Comparison of ENCODE assay signal across 8 cellular contexts in genomic region chr5:138725885-138726457, GRCh38. TPM values are rescaled to one million over a fixed set of nuclear protein-coding genes. Genes with fewer than 3 reads are reported as not detected.
DNase-seq lines count a peak whose midpoint lies in the region; ATAC-seq and TF ChIP-seq lines count a peak whose summit lies in the region.
"Had no signal": no experiment of that assay in that cellular context is flagged by ENCODE, and none has a peak within 500 bp of the region (broad histone marks: within the 10 kb centered on the region; RNA-seq: fewer than 3 reads in every experiment).

No MANE protein-coding gene starts in this region.

- H3K9me3 Mint-ChIP-seq in activated CD8-positive, alpha-beta T cell treated with anti-CD3 and anti-CD28 coated beads for 36 hours, result no peaks in the 10 kb centered on the region

- TSS peak; percentile 98 for BruUV-seq in PC-9 (replicated peaks; lab: Mats Ljungman, UMichigan)

- H3K4me1 Mint-ChIP-seq in activated CD8-positive, alpha-beta T cell treated with anti-CD3 and anti-CD28 coated beads for 36 hours (ENCODE audit: low read depth), result peaks cover 19% of the 10 kb centered on the region

- H3K9me3 ChIP-seq in PC-9 (ENCODE audit: insufficient read depth, low read depth) (no peaks in the 10 kb centered on the region), esophagus squamous epithelium (no peaks in the 10 kb centered on the region), transverse colon (no peaks in the 10 kb centered on the region)
- H3K9me3 ChIP-seq: SJCRH30 had no signal

- peak overlapping the region; percentile 65 for H3K4me2 ChIP-seq in PC-9

- H4K20me1 ChIP-seq in PC-9 (ENCODE audit: insufficient read depth), result no peaks in the 10 kb centered on the region

- no peaks in the 10 kb centered on the region for H3K36me3 ChIP-seq in PC-9 (ENCODE audit: low read depth)
- H3K36me3 ChIP-seq in esophagus squamous epithelium, result no peaks in the 10 kb centered on the region
- H3K36me3 ChIP-seq in transverse colon, result no peaks in the 10 kb centered on the region
- H3K36me3 ChIP-seq: SJCRH30 had no signal

- no peak for ATAC-seq in activated CD8-positive, alpha-beta T cell treated with anti-CD3 and anti-CD28 coated beads for 36 hours

- no peaks in the 10 kb centered on the region for H3K79me2 ChIP-seq in PC-9 (ENCODE audit: low read depth)

- peak overlapping the region; percentile 74 for H3K27ac ChIP-seq in PC-9
- peak overlapping the region; percentile 60 to 84 (median 74) for H3K27ac ChIP-seq in esophagus squamous epithelium
- peak overlapping the region; percentile 39 to 82 (median 60) for H3K27ac ChIP-seq in transverse colon
- H3K27ac ChIP-seq: SJCRH30 had no signal

- WGBS in esophagus squamous epithelium, 2 donors, result 36 to 44% methylated on average over 4 to 5 of the region's 5 CpGs
- 21 to 68% methylated on average over 2 to 5 of the region's 5 CpGs for WGBS in transverse colon (ENCODE audit: low coverage in 1 of 2), 2 donors

- in situ Hi-C loops in transverse colon (cut with MboI; ENCODE audit: low pct_ligation_motif_present in 1 of 4, low pct_unique_long_range_greater_than_20kb in 1 of 4, low sequenced_read_pairs in 3 of 4), result no loop called here

- no peaks in the 10 kb centered on the region for H3K9me2 ChIP-seq in PC-9 (ENCODE audit: insufficient read depth)

- no peak overlapping the region for H3K27ac Mint-ChIP-seq in activated CD8-positive, alpha-beta T cell treated with anti-CD3 and anti-CD28 coated beads for 36 hours

- CTCF ChIA-PET in PC-9 (lab: Charles Lee), result interaction anchor here (0.7 to 1.5 kb wide), 6 partner anchors 15 to 950 kb away, joined by 3 to 7 read pairs (median 4); no protein-coding TSS in a partner anchor
- CTCF ChIA-PET in activated CD8-positive, alpha-beta T cell treated with anti-CD3 and anti-CD28 coated beads for 36 hours (lab: Charles Lee), result interaction anchor here (1.4 kb wide), 1 partner anchor 64 kb away, joined by 4 read pairs; no protein-coding TSS in a partner anchor

- peak overlapping the region; percentile 67 for H2AFZ ChIP-seq in PC-9

- H3K27me3 ChIP-seq in PC-9 (ENCODE audit: insufficient read depth, low read depth) (no peaks in the 10 kb centered on the region), esophagus squamous epithelium (no peaks in the 10 kb centered on the region), transverse colon (no peaks in the 10 kb centered on the region)
- H3K27me3 ChIP-seq: SJCRH30 had no signal

- peaks cover 44% of the 10 kb centered on the region for H3K27me3 Mint-ChIP-seq in activated CD8-positive, alpha-beta T cell treated with anti-CD3 and anti-CD28 coated beads for 36 hours

- POLR2A ChIA-PET in PC-9 (lab: Charles Lee; ENCODE audit: unreplicated experiment), result interaction anchor here (0.6 to 0.7 kb wide), 5 partner anchors 12 to 567 kb away, joined by 3 to 4 read pairs (median 4); partner anchors contain the start of gene MATR3
- POLR2A ChIA-PET in activated CD8-positive, alpha-beta T cell treated with anti-CD3 and anti-CD28 coated beads for 36 hours (lab: Charles Lee), result no interaction called here

- peaks cover 29% of the 10 kb centered on the region for H3F3A ChIP-seq in PC-9 (ENCODE audit: insufficient read depth, low read depth)

- H3K4me1 ChIP-seq in PC-9 (replicated peaks; ENCODE audit: insufficient read depth), result peaks cover 55% of the 10 kb centered on the region
- H3K4me1 ChIP-seq in esophagus squamous epithelium, result peaks cover 8 to 50% (median 17%) of the 10 kb centered on the region in 3 donors
- H3K4me1 ChIP-seq in transverse colon, result peaks cover 0 to 8% (median 5%) of the 10 kb centered on the region in 4 donors
- H3K4me1 ChIP-seq: SJCRH30 had no signal

- TF ChIP-seq CTCF in PC-9 (conservative IDR thresholded peaks at IDR 0.05) (no peak), esophagus squamous epithelium (IDR thresholded peaks at IDR 0.05) (no peak), transverse colon (IDR thresholded peaks at IDR 0.05) (no peak)
- no peak for TF ChIP-seq CTCF in activated CD8-positive, alpha-beta T cell treated with anti-CD3 and anti-CD28 coated beads for 36 hours (IDR thresholded peaks at IDR 0.05)

- intact Hi-C loops in PC-9 (cut with micrococcal nuclease; ENCODE audit: unreplicated experiment), result loop anchor here (1.0 to 2.0 kb wide), 8 partner anchors 10 to 151 kb away; partner anchors contain the start of gene HSPA9
- intact Hi-C loops in esophagus squamous epithelium (cut with DNase I), result no loop called here
- intact Hi-C loops in transverse colon (cut with DNase I; ENCODE audit: low total_unique reads), result no loop called here
- intact Hi-C loops in activated CD8-positive, alpha-beta T cell treated with anti-CD3 and anti-CD28 coated beads for 36 hours (cut with micrococcal nuclease), result no loop called here

- no peak for TF ChIP-seq POLR2A in esophagus squamous epithelium (IDR thresholded peaks at IDR 0.05)
- no peak for TF ChIP-seq POLR2A in transverse colon (IDR thresholded peaks at IDR 0.05)

- H3K4me3 ChIP-seq in PC-9, result peak overlapping the region; percentile 13; the same call in 1 of the 2 replicates
- peak overlapping the region in 1 of 4 donors; percentile 26 for H3K4me3 ChIP-seq in esophagus squamous epithelium
- no peak overlapping the region for H3K4me3 ChIP-seq in transverse colon
- H3K4me3 ChIP-seq: SJCRH30 had no signal

- H3K36me3 Mint-ChIP-seq in activated CD8-positive, alpha-beta T cell treated with anti-CD3 and anti-CD28 coated beads for 36 hours (ENCODE audit: low read depth), result no peaks in the 10 kb centered on the region

- no peak overlapping the region for H3K4me3 Mint-ChIP-seq in activated CD8-positive, alpha-beta T cell treated with anti-CD3 and anti-CD28 coated beads for 36 hours

- no peak for TF ChIP-seq EP300 in transverse colon (IDR thresholded peaks at IDR 0.05; ENCODE audit: low read depth)

- no peak for DNase-seq in PC-9
- no peak for DNase-seq in esophagus squamous epithelium (lab: John Stamatoyannopoulos, UW)
- DNase-seq in mucosa of gallbladder (ENCODE audit: low spot score), result peak; percentile 39
- peak; percentile 19 for DNase-seq in transverse colon
- DNase-seq in activated CD8-positive, alpha-beta T cell treated with anti-CD3 and anti-CD28 coated beads for 36 hours, result no peak
- no peak for DNase-seq in COLO829 (ENCODE audit: low spot score)
- no peak for DNase-seq in amniotic stem cell (lab: John Stamatoyannopoulos, UW)

RNA-seq across cellular contexts. Expression of gene CTNNA1, which starts 27.3 kb away (rescaled TPM):
- total RNA-seq in PC-9 (2021) (91.7 and 94.0 TPM in 2 replicates), esophagus squamous epithelium (100 to 1,000 TPM; 293 to 393 (median 348) TPM), mucosa of gallbladder (371 TPM), transverse colon (100 to 1,000 TPM; 272 to 381 (median 316) TPM)
- 10 to 100 TPM; 77.3 to 85.6 TPM for total RNA-seq in activated CD8-positive, alpha-beta T cell treated with anti-CD3 and anti-CD28 coated beads for 36 hours

Comparison
In these comparisons a context has a peak if more than half of its experiments do, and no peak if none do; other contexts are left out.
1. DNase-seq: peak in mucosa of gallbladder (single experiment) and transverse colon (single experiment); none in PC-9 (0 of 2), esophagus squamous epithelium (single experiment), activated CD8-positive, alpha-beta T cell treated with anti-CD3 and anti-CD28 coated beads for 36 hours (single experiment), COLO829 (single experiment) and amniotic stem cell (single experiment).
2. Peak in every context shown above with its lines, with median percentiles within 50 percentile points of each other: H3K27ac ChIP-seq.